In genomic region chr2:166539340-166540162, GRCh38 we compare ENCODE assay signal across 8 cellular contexts. TPM values are rescaled to one million over a fixed set of nuclear protein-coding genes. Genes with fewer than 3 reads are reported as not detected.
DNase-seq lines count a peak whose midpoint lies in the region; ATAC-seq, FAIRE-seq and TF ChIP-seq lines count a peak whose summit lies in the region.

No MANE protein-coding gene starts in this region.

- TF ChIP-seq POLR2A in A549 (IDR thresholded peaks at IDR 0.05; ENCODE audit: low read length) (no peak), right lobe of liver (IDR thresholded peaks at IDR 0.05) (no peak)

- no peaks in the 10 kb centered on the region for H3K9me2 ChIP-seq in PC-9 (ENCODE audit: insufficient read depth)

- BruUV-seq in PC-9 (replicated peaks; lab: Mats Ljungman, UMichigan), result no TSS peak

- POLR2A ChIA-PET in A549 (lab: Yijun Ruan, JAX), result no interaction called here
- POLR2A ChIA-PET in PC-9 (lab: Charles Lee; ENCODE audit: unreplicated experiment), result no interaction called here

- no peaks in the 10 kb centered on the region for H4K20me1 ChIP-seq in PC-9 (ENCODE audit: insufficient read depth)

- intact Hi-C loops in PC-9 (cut with micrococcal nuclease; ENCODE audit: unreplicated experiment), result loop anchor here (1.0 kb wide), 1 partner anchor 1579 kb away; no protein-coding TSS in a partner anchor
- intact Hi-C loops in right lobe of liver (cut with DNase I), result loop anchor here in 1 of 2 donors (10.0 kb wide), 1 partner anchor 675 kb away; no protein-coding TSS in a partner anchor
- intact Hi-C loops in tibial artery (cut with DNase I; ENCODE audit: low total_unique reads), result loop anchor here (10.0 kb wide), 1 partner anchor 1575 kb away; no protein-coding TSS in a partner anchor

- H3K27ac ChIP-seq in A549, result no peak overlapping the region
- no peak overlapping the region for H3K27ac ChIP-seq in PC-9
- H3K27ac ChIP-seq in right lobe of liver, result no peak overlapping the region
- no peak overlapping the region for H3K27ac ChIP-seq in tibial artery

- TF ChIP-seq RAD21 in A549 (conservative IDR thresholded peaks at IDR 0.05 in 1 of 2, IDR thresholded peaks at IDR 0.05 in 1 of 2), result peak; percentile 83 to 91

- H2AFZ ChIP-seq in PC-9, result no peak overlapping the region

- H3K27me3 ChIP-seq in PC-9 (ENCODE audit: insufficient read depth, low read depth) (no peaks in the 10 kb centered on the region), right lobe of liver (no peaks in the 10 kb centered on the region), tibial artery (no peaks in the 10 kb centered on the region)

- H3F3A ChIP-seq in PC-9 (ENCODE audit: insufficient read depth, low read depth), result no peaks in the 10 kb centered on the region

- peak; percentile 70 for FAIRE-seq in A549 (lab: Jason Lieb, UNC)
- FAIRE-seq in HTR-8/SVneo (lab: Jason Lieb, UNC), result peak; percentile 40
- FAIRE-seq in colon (lab: Jason Lieb, UNC), result peak; percentile 36

- H3K9me3 ChIP-seq in A549 (no peaks in the 10 kb centered on the region), PC-9 (ENCODE audit: insufficient read depth, low read depth) (no peaks in the 10 kb centered on the region), right lobe of liver (no peaks in the 10 kb centered on the region), tibial artery (no peaks in the 10 kb centered on the region)

- H3K4me1 ChIP-seq in A549 (no peaks in the 10 kb centered on the region), PC-9 (replicated peaks; ENCODE audit: insufficient read depth) (no peaks in the 10 kb centered on the region), right lobe of liver (no peaks in the 10 kb centered on the region), tibial artery (no peaks in the 10 kb centered on the region)

- CTCF ChIA-PET in A549 (lab: Yijun Ruan, JAX), result interaction anchor here (0.6 to 1.5 kb wide), 22 partner anchors 8 to 1809 kb away, joined by 3 to 15 read pairs (median 3); no protein-coding TSS in a partner anchor
- CTCF ChIA-PET in PC-9 (lab: Charles Lee), result interaction anchor here (0.7 kb wide), 2 partner anchors 25 to 363 kb away, joined by 5 read pairs; no protein-coding TSS in a partner anchor

- H3K4me2 ChIP-seq in A549 (no peak overlapping the region), PC-9 (no peak overlapping the region; the same call in 1 of the 2 replicates)

- no peak for TF ChIP-seq EP300 in A549 (IDR thresholded peaks at IDR 0.05)

- ATAC-seq in A549, result peak; percentile 86 to 95
- peak; percentile 98 for ATAC-seq in GM21786 (IDR thresholded peaks at IDR 0.05; ENCODE audit: unreplicated experiment)
- peak; percentile 91 to 96 (median 94) for ATAC-seq in right lobe of liver

- H3K36me3 ChIP-seq in PC-9 (ENCODE audit: low read depth) (no peaks in the 10 kb centered on the region), right lobe of liver (no peaks in the 10 kb centered on the region), tibial artery (no peaks in the 10 kb centered on the region)

- H3K4me3 ChIP-seq in A549, result no peak overlapping the region
- H3K4me3 ChIP-seq in PC-9, result no peak overlapping the region
- H3K4me3 ChIP-seq in right lobe of liver, result no peak overlapping the region
- H3K4me3 ChIP-seq in tibial artery, result no peak overlapping the region

- WGBS in A549 (ENCODE audit: missing lambda C conversion rate), result 28% methylated on average over 9 of the region's 9 CpGs
- whole genome bisulfite sequencing in right lobe of liver (ENCODE audit: insufficient coverage, low coverage, low lambda C conversion rate, missing lambda C conversion rate), result 30% methylated on average over 9 of the region's 9 CpGs

- DNase-seq in A549 (ENCODE audit: low read depth in 1 of 2, low spot score in 1 of 2) (peak; percentile 7 to 62), EL (peak; percentile 68), HTR-8/SVneo (ENCODE audit: insufficient read length, low spot score) (peak; percentile 32), PC-9 (peak in 1 of 2 experiments; percentile 5), right lobe of liver (no peak), tibial artery (no peak)

- no peaks in the 10 kb centered on the region for H3K79me2 ChIP-seq in PC-9 (ENCODE audit: low read depth)

- TF ChIP-seq CTCF in A549 (IDR thresholded peaks at IDR 0.05), result peak; percentile 84
- TF ChIP-seq CTCF in PC-9 (conservative IDR thresholded peaks at IDR 0.05), result peak; percentile 75
- peak; percentile 69 to 81 (median 74) for TF ChIP-seq CTCF in right lobe of liver (IDR thresholded peaks at IDR 0.05)
- TF ChIP-seq CTCF in tibial artery (IDR thresholded peaks at IDR 0.05), result peak; percentile 58 to 76

TF ChIP-seq in A549, 52 proteins besides CTCF, POLR2A, EP300 and RAD21:
- TF ChIP-seq, protein P1, sequence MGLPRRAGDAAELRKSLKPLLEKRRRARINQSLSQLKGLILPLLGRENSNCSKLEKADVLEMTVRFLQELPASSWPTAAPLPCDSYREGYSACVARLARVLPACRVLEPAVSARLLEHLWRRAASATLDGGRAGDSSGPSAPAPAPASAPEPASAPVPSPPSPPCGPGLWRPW (IDR thresholded peaks at IDR 0.05), result no peak
- peak; percentile 57; the same call in 2 of the 3 replicates for TF ChIP-seq SMC3 (IDR thresholded peaks at IDR 0.05)

RNA-seq across cellular contexts. Expression of gene SCN7A, which starts 45.5 kb away (rescaled TPM):
- polyA plus RNA-seq in A549 (2011; rRNA removed) (not detected in 2 replicates), A549 (2017; fragmentation: RNase III; extraction: RNeasy Plus Mini Kit Qiagen cat#74134 plus additional on column Dnase treatment) (not detected in 3 replicates)
- polyA plus RNA-seq in A549 (2012; cell fraction: cytosol; rRNA removed), result not detected in 2 replicates
- not detected in 2 replicates for polyA plus RNA-seq in A549 (2012; cell fraction: nucleus; rRNA removed)
- polyA minus RNA-seq in A549 (2011; rRNA and poly(A)+ RNA removed), result not detected in 2 replicates
- total RNA-seq in PC-9 (2021) (not detected in 2 replicates), right lobe of liver (1 to 10 TPM in 3 of 6 experiments, under 1 TPM in 3; 0.27 to 4.2 (median 1.2) TPM)

Comparison
In these comparisons a context has a peak if more than half of its experiments do, and no peak if none do; other contexts are left out.
1. DNase-seq: peak in A549 (2 of 2), EL (single experiment) and HTR-8/SVneo (single experiment); none in right lobe of liver (0 of 3) and tibial artery (0 of 2).
2. Peak in every context shown above with its lines, with median percentiles within 50 percentile points of each other: ATAC-seq and CTCF ChIP-seq.